In the genomic region with DNA sequence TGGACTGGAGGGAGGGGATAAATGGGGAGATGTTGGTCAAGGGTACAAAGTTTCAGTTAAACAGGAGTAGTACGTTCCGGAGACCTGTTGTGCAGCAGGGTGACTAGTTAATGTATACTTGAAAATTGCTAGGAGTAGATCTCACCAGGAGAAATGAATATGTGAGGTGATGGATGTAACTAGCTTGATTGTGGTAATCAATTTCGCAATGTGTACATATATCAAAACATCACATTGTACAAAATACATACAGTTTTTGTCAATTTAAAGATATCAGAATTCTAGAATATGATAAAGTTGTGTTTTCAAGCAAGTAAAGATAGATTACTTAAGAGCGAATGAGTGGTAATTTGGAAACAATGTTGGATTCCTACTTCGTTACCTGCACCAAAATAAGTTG, we compare ENCODE assay signal across 24 cellular contexts. TPM values are rescaled to one million over a fixed set of nuclear protein-coding genes. Genes with fewer than 3 reads are reported as not detected.
A peak's percentile ranks its signal among the peaks of the same experiment; 100 is the strongest.
DNase-seq lines count a peak whose midpoint lies in the region; ATAC-seq, FAIRE-seq and TF ChIP-seq lines count a peak whose summit lies in the region.
"Had no signal": no experiment of that assay in that cellular context is flagged by ENCODE, and none has a peak within 500 bp of the region (broad histone marks: within the 10 kb centered on the region; RNA-seq: fewer than 3 reads in every experiment).

No MANE protein-coding gene starts in this region.

- H3K4me1 ChIP-seq in HepG2 (ENCODE audit: insufficient read depth, low read length), result peaks cover 13% of the 10 kb centered on the region
- H3K4me1 ChIP-seq in right lobe of liver, result no peaks in the 10 kb centered on the region
- H3K4me1 ChIP-seq: A549, Caco-2 had no signal

- no peak overlapping the region for H3K4me2 ChIP-seq in HepG2 (ENCODE audit: low read depth, low read length)
- H3K4me2 ChIP-seq: A549 had no signal

- H3K4me3 ChIP-seq in HepG2 (replicated peaks in 1 of 3; ENCODE audit: insufficient read depth in 1 of 3, low read depth in 2 of 3, low read length in 3 of 3) (no peak overlapping the region), right lobe of liver (no peak overlapping the region)
- H3K4me3 ChIP-seq: A549 had no signal

- FAIRE-seq in HepG2 (lab: Jason Lieb, UNC), result no peak
- FAIRE-seq: A549 had no signal

- no peak for TF ChIP-seq RAD21 in HepG2 (CRISPR knock-in tag; IDR thresholded peaks at IDR 0.05)

- H3K36me3 ChIP-seq in HepG2 (replicated peaks in 1 of 2; ENCODE audit: control insufficient read depth in 1 of 2, insufficient read depth in 2 of 2, low read length in 2 of 2) (peaks cover 8 to 34% of the 10 kb centered on the region in 2 experiments), right lobe of liver (peaks cover 0 to 44% (median 22%) of the 10 kb centered on the region in 4 donors)

- H3K9me3 ChIP-seq in HepG2 (ENCODE audit: low read length) (no peaks in the 10 kb centered on the region), right lobe of liver (no peaks in the 10 kb centered on the region)
- H3K9me3 ChIP-seq: A549, Caco-2 had no signal

- no peaks in the 10 kb centered on the region for H4K20me1 ChIP-seq in HepG2 (ENCODE audit: insufficient read depth, low read length)

- POLR2A ChIA-PET in HepG2 (lab: Yijun Ruan, JAX), result interaction anchor here (0.7 kb wide), 1 partner anchor 14 kb away, joined by 3 read pairs; a partner anchor contains a TSS

- H3K9me3 Mint-ChIP-seq in T-helper 1 cell treated with Interleukin-12 subunit alpha and Interleukin-12 subunit beta and Interleukin-4 antibody, amounts not matched to agents 30 μg/mL and 1 μg/mL, for 36 hours, result no peaks in the 10 kb centered on the region
- H3K9me3 Mint-ChIP-seq in activated T-helper 2 cell treated with anti-CD3 and anti-CD28 coated beads, Interferon-gamma antibody, Interleukin-2, Interleukin-4, amounts not matched to agents 10 μg/mL and 5 μg/mL and 100 μg/mL, durations not matched to agents 14 hours and 24 hours and 36 hours, result no peaks in the 10 kb centered on the region
- H3K9me3 Mint-ChIP-seq: CD4-positive, alpha-beta T cell; HFFc6 had no signal

- H3K4me3 Mint-ChIP-seq in T-helper 1 cell treated with Interleukin-12 subunit alpha and Interleukin-12 subunit beta and Interleukin-4 antibody, amounts not matched to agents 30 μg/mL and 1 μg/mL, for 36 hours, result no peak overlapping the region
- no peak overlapping the region for H3K4me3 Mint-ChIP-seq in activated T-helper 2 cell treated with anti-CD3 and anti-CD28 coated beads, Interferon-gamma antibody, Interleukin-2, Interleukin-4, amounts not matched to agents 10 μg/mL and 5 μg/mL and 100 μg/mL, durations not matched to agents 14 hours and 24 hours and 36 hours (ENCODE audit: low read depth)
- H3K4me3 Mint-ChIP-seq: CD4-positive, alpha-beta T cell; HFFc6 had no signal

- ATAC-seq in HepG2, result peak; percentile 59
- ATAC-seq in right lobe of liver, result no peak
- ATAC-seq: A549, HCT116 had no signal

- intact Hi-C loops in HepG2 (cut with micrococcal nuclease; ENCODE audit: unreplicated experiment) (no loop called here), right lobe of liver (cut with DNase I) (no loop called here)
- intact Hi-C loops in activated T-helper 2 cell treated with anti-CD3 and anti-CD28 coated beads, Interferon-gamma antibody, Interleukin-2, Interleukin-4, amounts not matched to agents 10 μg/mL and 5 μg/mL and 100 μg/mL, durations not matched to agents 14 hours and 24 hours and 36 hours (cut with micrococcal nuclease), result no loop called here

- H3K27ac Mint-ChIP-seq in T-helper 1 cell treated with Interleukin-12 subunit alpha and Interleukin-12 subunit beta and Interleukin-4 antibody, amounts not matched to agents 30 μg/mL and 1 μg/mL, for 36 hours, result peak overlapping the region; percentile 2
- H3K27ac Mint-ChIP-seq in activated T-helper 2 cell treated with anti-CD3 and anti-CD28 coated beads, Interferon-gamma antibody, Interleukin-2, Interleukin-4, amounts not matched to agents 10 μg/mL and 5 μg/mL and 100 μg/mL, durations not matched to agents 14 hours and 24 hours and 36 hours, result peak overlapping the region; percentile 3
- H3K27ac Mint-ChIP-seq: CD4-positive, alpha-beta T cell; HFFc6 had no signal

- DNase-seq in T-helper 1 cell (no peak), HepG2 (ENCODE audit: low spot score) (no peak), right lobe of liver (no peak), NCI-H345 treated with DMSO at 0.1 percent for 48 hours (lab: John Stamatoyannopoulos, UW; ENCODE audit: unreplicated experiment) (no peak), NCI-H1092 (lab: John Stamatoyannopoulos, UW) (no peak), NCI-H146 treated with DMSO at 0.1 percent for 48 hours (lab: John Stamatoyannopoulos, UW; ENCODE audit: unreplicated experiment) (no peak)
- DNase-seq in activated T-helper 2 cell treated with anti-CD3 and anti-CD28 coated beads, Interferon-gamma antibody, Interleukin-2, Interleukin-4, amounts not matched to agents 10 μg/mL and 5 μg/mL and 100 μg/mL, durations not matched to agents 14 hours and 24 hours and 36 hours (ENCODE audit: low spot score), result no peak
- DNase-seq: AML-193; Caco-2; CD4-positive, alpha-beta T cell; DMS153; DMS79; GF-D8; GOT3; H7; HFFc6 had no signal

- no peaks in the 10 kb centered on the region for H3K27me3 Mint-ChIP-seq in T-helper 1 cell treated with Interleukin-12 subunit alpha and Interleukin-12 subunit beta and Interleukin-4 antibody, amounts not matched to agents 30 μg/mL and 1 μg/mL, for 36 hours (ENCODE audit: low read depth)
- H3K27me3 Mint-ChIP-seq in activated T-helper 2 cell treated with anti-CD3 and anti-CD28 coated beads, Interferon-gamma antibody, Interleukin-2, Interleukin-4, amounts not matched to agents 10 μg/mL and 5 μg/mL and 100 μg/mL, durations not matched to agents 14 hours and 24 hours and 36 hours (ENCODE audit: low read depth), result no peaks in the 10 kb centered on the region
- H3K27me3 Mint-ChIP-seq: CD4-positive, alpha-beta T cell had no signal

- no peak for TF ChIP-seq POLR2A in HepG2 (IDR thresholded peaks at IDR 0.05; ENCODE audit: insufficient read depth in 1 of 2, low read depth in 2 of 2, low read length in 2 of 2)
- TF ChIP-seq POLR2A in right lobe of liver (IDR thresholded peaks at IDR 0.05), result no peak

- in situ Hi-C loops in HepG2 (cut with HindIII; ENCODE audit: extremely low pct_ligation_motif_present, low pct_unique_long_range_greater_than_20kb), result loop anchor here (10.0 kb wide), 2 partner anchors 94 to 264 kb away; a partner anchor contains a TSS

- H3K27me3 ChIP-seq in HepG2 (ENCODE audit: control insufficient read depth in 1 of 2, insufficient read depth in 2 of 2, low read length in 2 of 2) (no peaks in the 10 kb centered on the region), right lobe of liver (no peaks in the 10 kb centered on the region)

- WGBS in HepG2 (ENCODE audit: low lambda C conversion rate), result 70% methylated on average over 5 of the region's 5 CpGs
- 61% methylated on average over 5 of the region's 5 CpGs for WGBS in right lobe of liver (ENCODE audit: insufficient coverage, low coverage, low lambda C conversion rate, missing lambda C conversion rate)

- H2AFZ ChIP-seq in HepG2 (ENCODE audit: low read length), result no peak overlapping the region

- no peak for TF ChIP-seq CTCF in HepG2 (CRISPR knock-in tag; IDR thresholded peaks at IDR 0.05)
- TF ChIP-seq CTCF in right lobe of liver (IDR thresholded peaks at IDR 0.05), result no peak

- BruUV-seq in HepG2 (replicated peaks; lab: Mats Ljungman, UMichigan), result no TSS peak

- H3K36me3 Mint-ChIP-seq in T-helper 1 cell treated with Interleukin-12 subunit alpha and Interleukin-12 subunit beta and Interleukin-4 antibody, amounts not matched to agents 30 μg/mL and 1 μg/mL, for 36 hours (ENCODE audit: low read depth), result peaks cover 35% of the 10 kb centered on the region
- H3K36me3 Mint-ChIP-seq in activated T-helper 2 cell treated with anti-CD3 and anti-CD28 coated beads, Interferon-gamma antibody, Interleukin-2, Interleukin-4, amounts not matched to agents 10 μg/mL and 5 μg/mL and 100 μg/mL, durations not matched to agents 14 hours and 24 hours and 36 hours (ENCODE audit: low read depth), result peaks cover 47% of the 10 kb centered on the region

- CTCF ChIA-PET in HepG2 (lab: Yijun Ruan, JAX; ENCODE audit: low intra/inter-chr PET ratio, low total read pairs), result no interaction called here

- H3K4me1 Mint-ChIP-seq in T-helper 1 cell treated with Interleukin-12 subunit alpha and Interleukin-12 subunit beta and Interleukin-4 antibody, amounts not matched to agents 30 μg/mL and 1 μg/mL, for 36 hours (ENCODE audit: low read depth), result peaks cover under 1% of the 10 kb centered on the region
- no peaks in the 10 kb centered on the region for H3K4me1 Mint-ChIP-seq in activated T-helper 2 cell treated with anti-CD3 and anti-CD28 coated beads, Interferon-gamma antibody, Interleukin-2, Interleukin-4, amounts not matched to agents 10 μg/mL and 5 μg/mL and 100 μg/mL, durations not matched to agents 14 hours and 24 hours and 36 hours (ENCODE audit: low read depth)

- H3K79me2 ChIP-seq in HepG2 (ENCODE audit: insufficient read depth, low read length), result no peaks in the 10 kb centered on the region

- H3K27ac ChIP-seq in HepG2 (ENCODE audit: extremely low read length, insufficient read depth, low read length) (no peak overlapping the region), right lobe of liver (no peak overlapping the region)
- H3K27ac ChIP-seq: 22Rv1, A549, C4-2B, HL-60 had no signal

- TF ChIP-seq EP300 in HepG2 (IDR thresholded peaks at IDR 0.05; ENCODE audit: low read depth in 2 of 2, low read length in 2 of 2), result no peak
- TF ChIP-seq EP300 in HepG2 (CRISPR knock-in tag; IDR thresholded peaks at IDR 0.05; ENCODE audit: borderline replicate concordance), result no peak

- H3K9ac ChIP-seq in HepG2 (ENCODE audit: insufficient read depth, low read depth, low read length), result no peak overlapping the region

RNA-seq across cellular contexts. Expression of a gene that starts 13.3 kb away (rescaled TPM):
- total RNA-seq in HepG2 (2016; rRNA removed; fragmentation: Illumina TruSeq; extraction: Trizol) (187 and 191 TPM in 2 replicates), right lobe of liver (10 to 100 TPM; 69.9 to 97.0 (median 84.0) TPM)
- total RNA-seq in HepG2 (2016; cell fraction: cytosol; rRNA removed; fragmentation: Illumina TruSeq; extraction: Trizol; ENCODE audit: low read depth), result 151 and 167 TPM in 2 replicates
- 159 and 176 TPM in 2 replicates for total RNA-seq in HepG2 (2016; cell fraction: insoluble cytoplasmic fraction; rRNA removed; fragmentation: Illumina TruSeq; extraction: Trizol)
- total RNA-seq in HepG2 (2016; cell fraction: membrane; rRNA removed; fragmentation: Illumina TruSeq; extraction: Trizol), result 328 and 363 TPM in 2 replicates
- 86.8 and 101 TPM in 2 replicates for total RNA-seq in HepG2 (2016; cell fraction: nucleus; rRNA removed; fragmentation: Illumina TruSeq; extraction: Trizol)
- polyA plus RNA-seq in HepG2 (2011; rRNA removed), result 95.1 and 109 TPM in 2 replicates
- polyA plus RNA-seq in HepG2 (2011; cell fraction: cytosol; rRNA removed), result 132 and 133 TPM in 2 replicates
- polyA plus RNA-seq in HepG2 (2011; cell fraction: nucleus; rRNA removed), result 154 and 206 TPM in 2 replicates
- polyA plus RNA-seq in HepG2 (2012), result 198 and 238 TPM in 2 replicates
- polyA plus RNA-seq in HepG2 (2016; cell fraction: cytosol; fragmentation: Illumina TruSeq; extraction: Trizol; ENCODE audit: low read depth), result 208 and 251 TPM in 2 replicates
- 167 and 205 TPM in 2 replicates for polyA plus RNA-seq in HepG2 (2016; cell fraction: insoluble cytoplasmic fraction; fragmentation: Illumina TruSeq; extraction: Trizol; ENCODE audit: low read depth)
- 396 and 465 TPM in 2 replicates for polyA plus RNA-seq in HepG2 (2016; cell fraction: membrane; fragmentation: Illumina TruSeq; extraction: Trizol; ENCODE audit: low read depth)
- polyA plus RNA-seq in HepG2 (2016; cell fraction: nucleus; fragmentation: Illumina TruSeq; extraction: Trizol; ENCODE audit: insufficient read depth, low read depth), result 135 and 154 TPM in 2 replicates
- polyA minus RNA-seq in HepG2 (2011; rRNA and poly(A)+ RNA removed; ENCODE audit: low replicate concordance), result 104 and 166 TPM in 2 replicates
- polyA minus RNA-seq in HepG2 (2011; cell fraction: cytosol; rRNA and poly(A)+ RNA removed), result 106 and 122 TPM in 2 replicates
- polyA minus RNA-seq in HepG2 (2011; cell fraction: nucleus; rRNA and poly(A)+ RNA removed), result 53.3 and 57.3 TPM in 2 replicates
- 237 and 239 TPM in 2 replicates for total RNA-seq in activated T-helper 2 cell treated with anti-CD3 and anti-CD28 coated beads, Interferon-gamma antibody, Interleukin-2, Interleukin-4, amounts not matched to agents 10 μg/mL and 5 μg/mL and 100 μg/mL, durations not matched to agents 14 hours and 24 hours and 36 hours

RNA-seq across cellular contexts. Expression of a gene that starts 35.1 kb away (rescaled TPM):
- total RNA-seq in HepG2 (2016; rRNA removed; fragmentation: Illumina TruSeq; extraction: Trizol) (not detected in 2 replicates), right lobe of liver (not detected)
- total RNA-seq in HepG2 (2016; cell fraction: cytosol; rRNA removed; fragmentation: Illumina TruSeq; extraction: Trizol; ENCODE audit: low read depth), result not detected in 2 replicates
- total RNA-seq in HepG2 (2016; cell fraction: insoluble cytoplasmic fraction; rRNA removed; fragmentation: Illumina TruSeq; extraction: Trizol), result not detected in 2 replicates
- not detected in 2 replicates for total RNA-seq in HepG2 (2016; cell fraction: membrane; rRNA removed; fragmentation: Illumina TruSeq; extraction: Trizol)
- not detected in 2 replicates for total RNA-seq in HepG2 (2016; cell fraction: nucleus; rRNA removed; fragmentation: Illumina TruSeq; extraction: Trizol)
- not detected in 2 replicates for polyA plus RNA-seq in HepG2 (2011; rRNA removed)
- not detected in 2 replicates for polyA plus RNA-seq in HepG2 (2011; cell fraction: cytosol; rRNA removed)
- not detected in 2 replicates for polyA plus RNA-seq in HepG2 (2011; cell fraction: nucleus; rRNA removed)
- not detected in 2 replicates for polyA plus RNA-seq in HepG2 (2012)
- not detected in 2 replicates for polyA plus RNA-seq in HepG2 (2016; cell fraction: cytosol; fragmentation: Illumina TruSeq; extraction: Trizol; ENCODE audit: low read depth)
- not detected in 2 replicates for polyA plus RNA-seq in HepG2 (2016; cell fraction: insoluble cytoplasmic fraction; fragmentation: Illumina TruSeq; extraction: Trizol; ENCODE audit: low read depth)
- polyA plus RNA-seq in HepG2 (2016; cell fraction: membrane; fragmentation: Illumina TruSeq; extraction: Trizol; ENCODE audit: low read depth), result not detected in 2 replicates
- polyA plus RNA-seq in HepG2 (2016; cell fraction: nucleus; fragmentation: Illumina TruSeq; extraction: Trizol; ENCODE audit: insufficient read depth, low read depth), result not detected in 2 replicates
- polyA minus RNA-seq in HepG2 (2011; rRNA and poly(A)+ RNA removed; ENCODE audit: low replicate concordance), result 0.54 TPM in 1 of 2 replicates, not detected in the other
- polyA minus RNA-seq in HepG2 (2011; cell fraction: cytosol; rRNA and poly(A)+ RNA removed), result not detected in 2 replicates
- not detected in 2 replicates for polyA minus RNA-seq in HepG2 (2011; cell fraction: nucleus; rRNA and poly(A)+ RNA removed)
- not detected in 2 replicates for total RNA-seq in activated T-helper 2 cell treated with anti-CD3 and anti-CD28 coated beads, Interferon-gamma antibody, Interleukin-2, Interleukin-4, amounts not matched to agents 10 μg/mL and 5 μg/mL and 100 μg/mL, durations not matched to agents 14 hours and 24 hours and 36 hours
- total RNA-seq: CD4-positive, alpha-beta T cell had no signal
- polyA plus RNA-seq: A549 had no signal

RNA-seq across cellular contexts. Expression of a gene that starts 58.9 kb away (rescaled TPM):
- total RNA-seq in HepG2 (2016; rRNA removed; fragmentation: Illumina TruSeq; extraction: Trizol) (not detected in 2 replicates), right lobe of liver (not detected)
- total RNA-seq in HepG2 (2016; cell fraction: cytosol; rRNA removed; fragmentation: Illumina TruSeq; extraction: Trizol; ENCODE audit: low read depth), result not detected in 2 replicates
- total RNA-seq in HepG2 (2016; cell fraction: insoluble cytoplasmic fraction; rRNA removed; fragmentation: Illumina TruSeq; extraction: Trizol), result not detected in 2 replicates
- total RNA-seq in HepG2 (2016; cell fraction: membrane; rRNA removed; fragmentation: Illumina TruSeq; extraction: Trizol), result not detected in 2 replicates
- not detected in 2 replicates for total RNA-seq in HepG2 (2016; cell fraction: nucleus; rRNA removed; fragmentation: Illumina TruSeq; extraction: Trizol)
- not detected in 2 replicates for polyA plus RNA-seq in HepG2 (2011; rRNA removed)
- not detected in 2 replicates for polyA plus RNA-seq in HepG2 (2011; cell fraction: cytosol; rRNA removed)
- not detected in 2 replicates for polyA plus RNA-seq in HepG2 (2011; cell fraction: nucleus; rRNA removed)
- polyA plus RNA-seq in HepG2 (2012), result not detected in 2 replicates
- not detected in 2 replicates for polyA plus RNA-seq in HepG2 (2016; cell fraction: cytosol; fragmentation: Illumina TruSeq; extraction: Trizol; ENCODE audit: low read depth)
- polyA plus RNA-seq in HepG2 (2016; cell fraction: insoluble cytoplasmic fraction; fragmentation: Illumina TruSeq; extraction: Trizol; ENCODE audit: low read depth), result not detected in 2 replicates
- not detected in 2 replicates for polyA plus RNA-seq in HepG2 (2016; cell fraction: membrane; fragmentation: Illumina TruSeq; extraction: Trizol; ENCODE audit: low read depth)
- not detected in 2 replicates for polyA plus RNA-seq in HepG2 (2016; cell fraction: nucleus; fragmentation: Illumina TruSeq; extraction: Trizol; ENCODE audit: insufficient read depth, low read depth)
- not detected in 2 replicates for polyA minus RNA-seq in HepG2 (2011; rRNA and poly(A)+ RNA removed; ENCODE audit: low replicate concordance)
- polyA minus RNA-seq in HepG2 (2011; cell fraction: cytosol; rRNA and poly(A)+ RNA removed), result not detected in 2 replicates
- not detected in 2 replicates for polyA minus RNA-seq in HepG2 (2011; cell fraction: nucleus; rRNA and poly(A)+ RNA removed)
- not detected in 2 replicates for total RNA-seq in activated T-helper 2 cell treated with anti-CD3 and anti-CD28 coated beads, Interferon-gamma antibody, Interleukin-2, Interleukin-4, amounts not matched to agents 10 μg/mL and 5 μg/mL and 100 μg/mL, durations not matched to agents 14 hours and 24 hours and 36 hours
- total RNA-seq: Caco-2; CD4-positive, alpha-beta T cell; Daoy; H7; HT1080 had no signal
- polyA plus RNA-seq: A549 had no signal
